In genomic region chr10:24209421-24209770, GRCh38 we compare ENCODE assay signal across 9 cellular contexts. TPM values are rescaled to one million over a fixed set of nuclear protein-coding genes. Genes with fewer than 3 reads are reported as not detected.
A peak's percentile ranks its signal among the peaks of the same experiment; 100 is the strongest.
DNase-seq lines count a peak whose midpoint lies in the region; ATAC-seq lines count a peak whose summit lies in the region.
"Had no signal": no experiment of that assay in that cellular context is flagged by ENCODE, and none has a peak within 500 bp of the region (broad histone marks: within the 10 kb centered on the region; RNA-seq: fewer than 3 reads in every experiment).

No MANE protein-coding gene starts in this region.

- H3K9me3 Mint-ChIP-seq in activated T-helper 2 cell treated with anti-CD3 and anti-CD28 coated beads, Interferon-gamma antibody, Interleukin-2, Interleukin-4, amounts not matched to agents 10 μg/mL and 5 μg/mL and 100 μg/mL, durations not matched to agents 14 hours and 24 hours and 36 hours: no peaks in the 10 kb centered on the region

- H3K27ac ChIP-seq in iPS DF 6.9 (ENCODE audit: low read length): no peak overlapping the region
- H3K27ac ChIP-seq: neutrophil had no signal

- ATAC-seq in GM18868 (IDR thresholded peaks at IDR 0.05; ENCODE audit: unreplicated experiment) (peak; percentile 36), HG03280 (IDR thresholded peaks at IDR 0.05; ENCODE audit: unreplicated experiment) (peak; percentile 37), GM21576 (IDR thresholded peaks at IDR 0.05; ENCODE audit: unreplicated experiment) (no peak)

- no peaks in the 10 kb centered on the region for H3K36me3 Mint-ChIP-seq in activated T-helper 2 cell treated with anti-CD3 and anti-CD28 coated beads, Interferon-gamma antibody, Interleukin-2, Interleukin-4, amounts not matched to agents 10 μg/mL and 5 μg/mL and 100 μg/mL, durations not matched to agents 14 hours and 24 hours and 36 hours (ENCODE audit: low read depth)

- no peaks in the 10 kb centered on the region for H3K36me3 ChIP-seq in iPS DF 6.9 (ENCODE audit: control insufficient read depth, insufficient read depth, low read length)
- H3K36me3 ChIP-seq: neutrophil had no signal

- H3K27me3 Mint-ChIP-seq in activated T-helper 2 cell treated with anti-CD3 and anti-CD28 coated beads, Interferon-gamma antibody, Interleukin-2, Interleukin-4, amounts not matched to agents 10 μg/mL and 5 μg/mL and 100 μg/mL, durations not matched to agents 14 hours and 24 hours and 36 hours (ENCODE audit: low read depth): peaks cover 44% of the 10 kb centered on the region

- peak overlapping the region; percentile 55 for H3K4me3 Mint-ChIP-seq in activated T-helper 2 cell treated with anti-CD3 and anti-CD28 coated beads, Interferon-gamma antibody, Interleukin-2, Interleukin-4, amounts not matched to agents 10 μg/mL and 5 μg/mL and 100 μg/mL, durations not matched to agents 14 hours and 24 hours and 36 hours (ENCODE audit: low read depth)

- peak overlapping the region; percentile 53 for H3K27ac Mint-ChIP-seq in activated T-helper 2 cell treated with anti-CD3 and anti-CD28 coated beads, Interferon-gamma antibody, Interleukin-2, Interleukin-4, amounts not matched to agents 10 μg/mL and 5 μg/mL and 100 μg/mL, durations not matched to agents 14 hours and 24 hours and 36 hours

- H3K4me1 Mint-ChIP-seq in activated T-helper 2 cell treated with anti-CD3 and anti-CD28 coated beads, Interferon-gamma antibody, Interleukin-2, Interleukin-4, amounts not matched to agents 10 μg/mL and 5 μg/mL and 100 μg/mL, durations not matched to agents 14 hours and 24 hours and 36 hours (ENCODE audit: low read depth): peaks cover 24% of the 10 kb centered on the region

- no peaks in the 10 kb centered on the region for H3K27me3 ChIP-seq in iPS DF 6.9 (ENCODE audit: control insufficient read depth, insufficient read depth, low read length)

- DNase-seq in ACHN (peak; percentile 12), iPS DF 6.9 (ENCODE audit: low read depth, low spot score) (no peak), NCI-H1694 (lab: John Stamatoyannopoulos, UW) (no peak)
- no peak for DNase-seq in activated T-helper 2 cell treated with anti-CD3 and anti-CD28 coated beads, Interferon-gamma antibody, Interleukin-2, Interleukin-4, amounts not matched to agents 10 μg/mL and 5 μg/mL and 100 μg/mL, durations not matched to agents 14 hours and 24 hours and 36 hours (ENCODE audit: low spot score)
- DNase-seq in stimulated activated CD4-positive, alpha-beta T cell treated with anti-CD3 and anti-CD28 coated beads, Interleukin-4, amount 100 ng/mL, for 1 hour: peak; percentile 22

- in situ Hi-C loops in ACHN (cut with HindIII; ENCODE audit: low pct_ligation_motif_present, low pct_unique_long_range_greater_than_20kb, low sequenced_read_pairs): no loop called here

- peaks cover 6% of the 10 kb centered on the region for H3K4me1 ChIP-seq in iPS DF 6.9 (ENCODE audit: control insufficient read depth, insufficient read depth, low read length)

- intact Hi-C loops in activated T-helper 2 cell treated with anti-CD3 and anti-CD28 coated beads, Interferon-gamma antibody, Interleukin-2, Interleukin-4, amounts not matched to agents 10 μg/mL and 5 μg/mL and 100 μg/mL, durations not matched to agents 14 hours and 24 hours and 36 hours (cut with micrococcal nuclease): loop anchor here (5.0 kb wide), 1 partner anchor 253 kb away; no protein-coding TSS in a partner anchor

- H3K4me3 ChIP-seq in iPS DF 6.9 (ENCODE audit: low read length): peak overlapping the region; percentile 53; the same call in 1 of the 2 replicates

- no peaks in the 10 kb centered on the region for H3K9me3 ChIP-seq in iPS DF 6.9 (ENCODE audit: control insufficient read depth, insufficient read depth, low read length)
- H3K9me3 ChIP-seq: neutrophil had no signal

- no CpG with 5 or more reads among the region's 5 CpGs for WGBS in iPS DF 6.9 (ENCODE audit: insufficient coverage, insufficient read length)

RNA-seq across cellular contexts. Expression of gene KIAA1217, which starts 0.5 kb away (rescaled TPM):
- total RNA-seq in activated T-helper 2 cell treated with anti-CD3 and anti-CD28 coated beads, Interferon-gamma antibody, Interleukin-2, Interleukin-4, amounts not matched to agents 10 μg/mL and 5 μg/mL and 100 μg/mL, durations not matched to agents 14 hours and 24 hours and 36 hours: 0.41 and 0.62 TPM in 2 replicates

Comparison
In these comparisons a context has a peak if more than half of its experiments do, and no peak if none do; other contexts are left out.
1. DNase-seq: peak in ACHN (single experiment) and stimulated activated CD4-positive, alpha-beta T cell treated with anti-CD3 and anti-CD28 coated beads, Interleukin-4, amount 100 ng/mL, for 1 hour (single experiment); none in activated T-helper 2 cell treated with anti-CD3 and anti-CD28 coated beads, Interferon-gamma antibody, Interleukin-2, Interleukin-4, amounts not matched to agents 10 μg/mL and 5 μg/mL and 100 μg/mL, durations not matched to agents 14 hours and 24 hours and 36 hours (single experiment), iPS DF 6.9 (single experiment) and NCI-H1694 (single experiment).